Comparison of ENCODE assay signal across 11 cellular contexts in genomic region chr3:184015381-184016019, GRCh38. TPM values are rescaled to one million over a fixed set of nuclear protein-coding genes. Genes with fewer than 3 reads are reported as not detected.
DNase-seq lines count a peak whose midpoint lies in the region; ATAC-seq and TF ChIP-seq lines count a peak whose summit lies in the region.
"Had no signal": no experiment of that assay in that cellular context is flagged by ENCODE, and none has a peak within 500 bp of the region (broad histone marks: within the 10 kb centered on the region; RNA-seq: fewer than 3 reads in every experiment).

No MANE protein-coding gene starts in this region.

- H3K36me3 Mint-ChIP-seq in HFFc6 (ENCODE audit: low read depth) = peaks cover 20% of the 10 kb centered on the region

- H3K27ac ChIP-seq in OCI-LY1 (ENCODE audit: low read depth, low read length, poor library complexity, severe bottlenecking) (peak overlapping the region; percentile 35), trophoblast cell (ENCODE audit: low read depth, low read length) (no peak overlapping the region), sigmoid colon (no peak overlapping the region)

- H2BK120ac ChIP-seq in trophoblast cell (ENCODE audit: insufficient read depth, low read length, poor library complexity) = no peak overlapping the region

- H2AFZ ChIP-seq in OCI-LY1 (ENCODE audit: low read length) (no peak overlapping the region), trophoblast cell (ENCODE audit: insufficient read depth, low read length, poor library complexity) (no peak overlapping the region)

- H3K9me3 ChIP-seq in OCI-LY1 (ENCODE audit: low read length) (no peaks in the 10 kb centered on the region), trophoblast cell (ENCODE audit: insufficient read depth, low read depth, low read length) (peaks cover 5% of the 10 kb centered on the region), sigmoid colon (no peaks in the 10 kb centered on the region)

- no peak overlapping the region for H3K14ac ChIP-seq in trophoblast cell (ENCODE audit: low read length)

- TF ChIP-seq EP300 in sigmoid colon (IDR thresholded peaks at IDR 0.05) = no peak

- intact Hi-C loops in sigmoid colon (cut with DNase I) = loop anchor here (2.0 to 5.0 kb wide), 4 partner anchors 119 to 318 kb away; partner anchors contain the start of genes ABCF3, ALG3, EEF1AKMT4 and EIF2B5

- H3K27ac Mint-ChIP-seq in HFFc6 = no peak overlapping the region

- H3K4me1 ChIP-seq in OCI-LY1 (ENCODE audit: insufficient read depth, low read length, severe bottlenecking) (peaks cover 33% of the 10 kb centered on the region), trophoblast cell (ENCODE audit: control insufficient read depth in 1 of 2, insufficient read depth in 2 of 2, low read length in 2 of 2) (peaks cover 7% of the 10 kb centered on the region in 2 experiments), sigmoid colon (peaks cover 0 to 27% (median 12%) of the 10 kb centered on the region in 4 donors)

- no peaks in the 10 kb centered on the region for H3K9me3 Mint-ChIP-seq in HFFc6
- H3K9me3 Mint-ChIP-seq: activated CD4-positive, alpha-beta T cell treated with anti-CD3 and anti-CD28 coated beads, Interleukin-2, amount 10 ng/mL, durations not matched to agents 7 days and 5 days had no signal

- no peaks in the 10 kb centered on the region for H3F3A ChIP-seq in OCI-LY1 (ENCODE audit: insufficient read depth, low read length)

- H3K9ac ChIP-seq in OCI-LY1 (ENCODE audit: low read length) (peak overlapping the region; percentile 13; the same call in 1 of the 2 replicates), trophoblast cell (ENCODE audit: low read length) (no peak overlapping the region)

- TF ChIP-seq POLR2A in sigmoid colon (IDR thresholded peaks at IDR 0.05) = no peak

- H2BK5ac ChIP-seq in trophoblast cell (ENCODE audit: low read depth, low read length, poor library complexity) = no peak overlapping the region

- H4K20me1 ChIP-seq in OCI-LY1 (ENCODE audit: insufficient read depth, low read length) = no peaks in the 10 kb centered on the region

- ATAC-seq in GM18498 (IDR thresholded peaks at IDR 0.05; ENCODE audit: unreplicated experiment) = no peak

- peaks cover 9% of the 10 kb centered on the region for H3K79me1 ChIP-seq in trophoblast cell (ENCODE audit: low read length)

- no peak overlapping the region for H4K12ac ChIP-seq in trophoblast cell (ENCODE audit: low read depth, low read length)

- H4K8ac ChIP-seq in trophoblast cell (ENCODE audit: low read depth, low read length) = no peak overlapping the region

- no peak overlapping the region for H4K91ac ChIP-seq in trophoblast cell (ENCODE audit: low read depth, low read length)

- TF ChIP-seq CTCF in HFFc6 (IDR thresholded peaks at IDR 0.05) (no peak), OCI-LY1 (IDR thresholded peaks at IDR 0.05; ENCODE audit: low read length) (no peak), epithelial cell of proximal tubule (conservative IDR thresholded peaks at IDR 0.05; ENCODE audit: low read depth, low read length) (no peak), sigmoid colon (IDR thresholded peaks at IDR 0.05) (no peak)

- peak overlapping the region; percentile 86 for H3K4me2 ChIP-seq in OCI-LY1 (ENCODE audit: low read length)
- no peak overlapping the region for H3K4me2 ChIP-seq in trophoblast cell (ENCODE audit: low read length)

- H3K79me2 ChIP-seq in OCI-LY1 (ENCODE audit: insufficient read depth, low read length) (no peaks in the 10 kb centered on the region), trophoblast cell (ENCODE audit: control insufficient read depth, insufficient read depth, low read length, poor library complexity) (peaks cover 11% of the 10 kb centered on the region)

- H3K27me3 ChIP-seq in OCI-LY1 (ENCODE audit: insufficient read depth, low read length) (no peaks in the 10 kb centered on the region), trophoblast cell (ENCODE audit: insufficient read depth, low read length) (no peaks in the 10 kb centered on the region), sigmoid colon (no peaks in the 10 kb centered on the region)

- H3K4me1 Mint-ChIP-seq in HFFc6 (ENCODE audit: low read depth) = peaks cover 42% of the 10 kb centered on the region

- peak overlapping the region; percentile 99; the same call in 1 of the 2 replicates for H3K4me3 Mint-ChIP-seq in HFFc6

- H3K18ac ChIP-seq in trophoblast cell (ENCODE audit: low read length) = no peak overlapping the region

- H3K9me2 ChIP-seq in OCI-LY1 (ENCODE audit: low read depth, low read length) = no peaks in the 10 kb centered on the region

- DNase-seq in HFFc6 = no peak
- no peak for DNase-seq in epithelial cell of proximal tubule (ENCODE audit: low read depth)
- DNase-seq in trophoblast cell = no peak
- no peak for DNase-seq in sigmoid colon
- DNase-seq in NCI-H1417 treated with DMSO at 0.1 percent for 48 hours (lab: John Stamatoyannopoulos, UW) = no peak
- no peak for DNase-seq in dermis blood vessel endothelial cell
- DNase-seq: activated CD4-positive, alpha-beta T cell treated with anti-CD3 and anti-CD28 coated beads, Interleukin-2, amount 10 ng/mL, durations not matched to agents 7 days and 5 days; H7 had no signal

- H3K4me3 ChIP-seq in OCI-LY1 (ENCODE audit: low read depth, low read length, poor library complexity, severe bottlenecking) (peak overlapping the region; percentile 87), epithelial cell of proximal tubule (ENCODE audit: low read depth, low read length) (peak overlapping the region; percentile 91), trophoblast cell (ENCODE audit: low read depth, low read length) (no peak overlapping the region), sigmoid colon (no peak overlapping the region)

- H3K36me3 ChIP-seq in OCI-LY1 (ENCODE audit: insufficient read depth, low read length) = peaks cover 33% of the 10 kb centered on the region
- peaks cover 0 to 5% of the 10 kb centered on the region in 2 experiments for H3K36me3 ChIP-seq in trophoblast cell (ENCODE audit: control insufficient read depth in 1 of 2, insufficient read depth in 2 of 2, low read length in 2 of 2)
- peaks cover 0 to 30% (median 7%) of the 10 kb centered on the region in 4 donors for H3K36me3 ChIP-seq in sigmoid colon

- H3K23ac ChIP-seq in trophoblast cell (ENCODE audit: low read length) = no peak overlapping the region

- H3K27me3 Mint-ChIP-seq in HFFc6 (ENCODE audit: insufficient read depth) = peaks cover 6% of the 10 kb centered on the region

- peak overlapping the region; percentile 39 for H3K4ac ChIP-seq in trophoblast cell (ENCODE audit: low read depth, low read length)

- H2BK12ac ChIP-seq in trophoblast cell (ENCODE audit: low read length) = no peak overlapping the region

- no peak overlapping the region for H2AK5ac ChIP-seq in trophoblast cell (ENCODE audit: low read length)

- WGBS in trophoblast cell (ENCODE audit: extremely low coverage, insufficient coverage, insufficient read length) = no CpG with 5 or more reads among the region's 10 CpGs
- WGBS in sigmoid colon, 2 donors = 38 to 78% methylated on average over 10 of the region's 10 CpGs

RNA-seq across cellular contexts. Expression of gene ABCC5, which starts 2.2 kb away (rescaled TPM):
- total RNA-seq in HFFc6 (2021; fragmentation: NEBNext Ultra II Directional; extraction: Animal tissue kit (Norgen Biotek cat#: 25700)) = 10 to 100 TPM; 16.6 to 19.6 (median 17.4) TPM
- total RNA-seq in epithelial cell of proximal tubule (7.3 and 15.2 TPM in 2 replicates), sigmoid colon (10 to 100 TPM; 16.0 to 39.6 (median 21.0) TPM), dermis blood vessel endothelial cell (13.7 and 19.1 TPM in 2 replicates)
- 24.7 and 25.4 TPM in 2 replicates for polyA plus RNA-seq in trophoblast cell (2013)
- polyA plus RNA-seq in sigmoid colon = 10 to 100 TPM; 13.8 to 32.1 (median 22.0) TPM

RNA-seq across cellular contexts. Expression of gene HTR3D, which starts 16.0 kb away (rescaled TPM):
- total RNA-seq in HFFc6 (2021; fragmentation: NEBNext Ultra II Directional; extraction: Animal tissue kit (Norgen Biotek cat#: 25700)) = not detected
- total RNA-seq in epithelial cell of proximal tubule (not detected in 2 replicates), sigmoid colon (not detected), dermis blood vessel endothelial cell (not detected in 2 replicates)
- polyA plus RNA-seq in trophoblast cell (2013) = not detected in 2 replicates
- polyA plus RNA-seq in sigmoid colon = not detected
- total RNA-seq: activated CD4-positive, alpha-beta T cell treated with anti-CD3 and anti-CD28 coated beads, Interleukin-2, amount 10 ng/mL, durations not matched to agents 7 days and 5 days; H7; MCF 10A had no signal

RNA-seq across cellular contexts. Expression of gene HTR3C, which starts 37.3 kb away (rescaled TPM):
- total RNA-seq in HFFc6 (2021; fragmentation: NEBNext Ultra II Directional; extraction: Animal tissue kit (Norgen Biotek cat#: 25700)) = not detected
- total RNA-seq in epithelial cell of proximal tubule (not detected in 2 replicates), sigmoid colon (not detected), dermis blood vessel endothelial cell (0.19 TPM in 1 of 2 replicates, not detected in the other)
- polyA plus RNA-seq in trophoblast cell (2013) = not detected in 2 replicates
- under 1 TPM in 2 of 3 donors, not detected in 1; 0.19 to 0.60 TPM for polyA plus RNA-seq in sigmoid colon
- total RNA-seq: activated CD4-positive, alpha-beta T cell treated with anti-CD3 and anti-CD28 coated beads, Interleukin-2, amount 10 ng/mL, durations not matched to agents 7 days and 5 days; H7; MCF 10A had no signal

Comparison
In these comparisons a context has a peak if more than half of its experiments do, and no peak if none do; other contexts are left out.
1. H3K4me3 ChIP-seq: peak in OCI-LY1 (single experiment) and epithelial cell of proximal tubule (single experiment); none in trophoblast cell (single experiment) and sigmoid colon (0 of 4).